ENCODE assay signal across 7 cellular contexts in the genomic region with DNA sequence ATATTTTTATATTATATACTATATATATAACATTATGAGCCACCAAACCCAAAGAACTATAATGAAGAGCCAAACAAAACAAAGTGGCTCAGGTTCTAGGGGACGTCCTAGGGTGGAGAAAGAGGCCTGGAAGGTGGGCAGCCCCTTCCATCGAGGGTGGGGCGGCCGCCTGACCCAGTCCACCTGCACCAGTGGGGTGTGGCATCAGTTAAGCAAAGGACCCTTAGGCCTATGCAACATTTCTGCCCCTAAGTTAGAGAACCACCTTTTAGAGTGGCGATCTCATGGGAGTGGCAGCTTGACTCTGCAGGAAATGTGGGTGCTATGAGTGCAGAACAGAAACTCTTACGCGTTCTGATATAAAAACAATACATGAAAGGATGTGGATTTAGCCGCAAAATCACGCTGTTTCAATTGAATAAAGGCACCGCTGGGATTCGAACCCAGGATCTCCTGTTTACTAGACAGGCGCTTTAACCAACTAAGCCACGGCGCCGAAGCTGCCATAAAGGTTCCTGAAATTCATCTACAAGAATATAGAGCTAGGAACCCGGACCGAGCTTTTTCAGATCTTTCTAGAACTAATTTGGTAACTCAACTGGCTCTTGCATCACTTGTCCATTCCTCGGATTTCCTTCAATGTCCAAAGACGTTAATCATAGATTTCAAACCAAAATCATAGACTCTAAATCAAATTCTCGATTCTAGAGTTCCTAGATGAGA. TPM values are rescaled to one million over a fixed set of nuclear protein-coding genes. Genes with fewer than 3 reads are reported as not detected.
DNase-seq lines count a peak whose midpoint lies in the region; ATAC-seq and TF ChIP-seq lines count a peak whose summit lies in the region.

No MANE protein-coding gene starts in this region.

- H2AFZ ChIP-seq in PC-9 = no peak overlapping the region

- no peaks in the 10 kb centered on the region; the same call in 1 of the 2 replicates for H3K4me1 ChIP-seq in PC-9 (replicated peaks; ENCODE audit: insufficient read depth)
- peaks cover 15% of the 10 kb centered on the region for H3K4me1 ChIP-seq in psoas muscle

- BruUV-seq in PC-9 (replicated peaks; lab: Mats Ljungman, UMichigan) = no TSS peak

- intact Hi-C loops in PC-9 (cut with micrococcal nuclease; ENCODE audit: unreplicated experiment) = loop anchor here (10.0 kb wide), 1 partner anchor 519 kb away; a partner anchor contains a TSS
- intact Hi-C loops in psoas muscle (cut with DNase I) = loop anchor here (2.0 to 5.0 kb wide), 3 partner anchors 21 to 89 kb away; a partner anchor contains a TSS

- POLR2A ChIA-PET in PC-9 (lab: Charles Lee; ENCODE audit: unreplicated experiment) = interaction anchor here (0.6 kb wide), 1 partner anchor 194 kb away, joined by 4 read pairs; no protein-coding TSS in a partner anchor

- H3K27me3 ChIP-seq in H7 (ENCODE audit: control insufficient read depth, insufficient read depth, low read length) (no peaks in the 10 kb centered on the region), PC-9 (ENCODE audit: insufficient read depth, low read depth) (no peaks in the 10 kb centered on the region), psoas muscle (ENCODE audit: insufficient read depth in 3 of 3, low read length in 2 of 3) (no peaks in the 10 kb centered on the region)

- no peaks in the 10 kb centered on the region for H3K9me3 ChIP-seq in PC-9 (ENCODE audit: insufficient read depth, low read depth)
- no peaks in the 10 kb centered on the region for H3K9me3 ChIP-seq in psoas muscle

- H3K27ac ChIP-seq in PC-9 (0 out of 2 replicates have a peak overlapping the region, but pooled peaks have one; percentile 26), psoas muscle (peak overlapping the region; percentile 78)

- H3K36me3 ChIP-seq in H7 (replicated peaks; ENCODE audit: control insufficient read depth, insufficient read depth, low read length) = peaks cover 28% of the 10 kb centered on the region
- H3K36me3 ChIP-seq in PC-9 (ENCODE audit: low read depth) = no peaks in the 10 kb centered on the region
- H3K36me3 ChIP-seq in psoas muscle (ENCODE audit: insufficient read depth in 1 of 2, low read depth in 1 of 2) = peaks cover 5 to 38% of the 10 kb centered on the region in 2 donors

- no peak for DNase-seq in H7
- DNase-seq in PC-9 = no peak
- peak; percentile 83 for DNase-seq in activated effector memory CD4-positive, alpha-beta T cell treated with anti-CD3 and anti-CD28 coated beads, Interleukin-2, amount 50 U/mL, for 16 hours
- peak; percentile 70 for DNase-seq in glomerular endothelial cell (ENCODE audit: extremely low read depth, low read depth, low spot score)
- DNase-seq in psoas muscle = peak in 1 of 2 donors; percentile 31
- DNase-seq in COR-L47 (lab: John Stamatoyannopoulos, UW) = no peak

- no peaks in the 10 kb centered on the region for H4K20me1 ChIP-seq in PC-9 (ENCODE audit: insufficient read depth)

- no peaks in the 10 kb centered on the region for H3K9me2 ChIP-seq in PC-9 (ENCODE audit: insufficient read depth)

- H3K4me3 ChIP-seq in H7 (ENCODE audit: insufficient read depth, low read depth, low read length) (peak overlapping the region; percentile 49), PC-9 (no peak overlapping the region), psoas muscle (peak overlapping the region; percentile 55)

- peaks cover 34% of the 10 kb centered on the region for H3F3A ChIP-seq in PC-9 (ENCODE audit: insufficient read depth, low read depth)

- 49 to 55% (median 50%) methylated on average over 20 of the region's 20 CpGs for WGBS in psoas muscle, 3 donors

- CTCF ChIA-PET in PC-9 (lab: Charles Lee) = no interaction called here

- no peak for TF ChIP-seq CTCF in PC-9 (conservative IDR thresholded peaks at IDR 0.05)
- no peak for TF ChIP-seq CTCF in psoas muscle (IDR thresholded peaks at IDR 0.05)

- no peaks in the 10 kb centered on the region for H3K79me2 ChIP-seq in PC-9 (ENCODE audit: low read depth)

- ATAC-seq in psoas muscle = no peak
- ATAC-seq in HG03520 (IDR thresholded peaks at IDR 0.05; ENCODE audit: unreplicated experiment) = no peak

- no peak overlapping the region for H3K4me2 ChIP-seq in PC-9

RNA-seq across cellular contexts. Expression of a gene that starts 15.6 kb away (rescaled TPM):
- 209 and 254 TPM in 2 replicates for total RNA-seq in H7 (2014; rRNA removed; shearing (Covaris generic))
- total RNA-seq in PC-9 (2021) (159 and 167 TPM in 2 replicates), glomerular endothelial cell (9.3 and 24.8 TPM in 2 replicates), psoas muscle (1 to 10 TPM in 1 of 4 donors, not detected in 3; 1.1 TPM)
- under 1 TPM in 1 of 3 donors, not detected in 2; 0.39 TPM for polyA plus RNA-seq in psoas muscle

RNA-seq across cellular contexts. Expression of a gene that starts 21.9 kb away (rescaled TPM):
- total RNA-seq in H7 (2014; rRNA removed; shearing (Covaris generic)) = 14.1 and 14.3 TPM in 2 replicates
- 28.1 and 41.2 TPM in 2 replicates for total RNA-seq in PC-9 (2021)
- total RNA-seq in glomerular endothelial cell = 10.5 and 23.4 TPM in 2 replicates
- total RNA-seq in psoas muscle = 10 to 100 TPM; 11.0 to 19.6 (median 13.7) TPM
- 1 to 10 TPM; 2.7 to 6.3 (median 4.6) TPM for polyA plus RNA-seq in psoas muscle

RNA-seq across cellular contexts. Expression of a gene that starts 23.1 kb away (rescaled TPM):
- total RNA-seq in H7 (2014; rRNA removed; shearing (Covaris generic)) = 101 and 122 TPM in 2 replicates
- 54.5 and 68.2 TPM in 2 replicates for total RNA-seq in PC-9 (2021)
- 18.7 and 34.3 TPM in 2 replicates for total RNA-seq in glomerular endothelial cell
- 10 to 100 TPM; 10.7 to 15.6 (median 13.3) TPM for total RNA-seq in psoas muscle
- polyA plus RNA-seq in psoas muscle = 10 to 100 TPM in 1 of 3 donors, 1 to 10 TPM in 2; 4.9 to 10.0 (median 7.5) TPM

RNA-seq across cellular contexts. Expression of a gene that starts 36.0 kb away (rescaled TPM):
- 9.9 and 10.7 TPM in 2 replicates for total RNA-seq in H7 (2014; rRNA removed; shearing (Covaris generic))
- total RNA-seq in PC-9 (2021) (6.4 and 8.0 TPM in 2 replicates), glomerular endothelial cell (12.4 and 14.3 TPM in 2 replicates), psoas muscle (10 to 100 TPM in 1 of 4 donors, 1 to 10 TPM in 3; 8.8 to 11.2 (median 9.7) TPM)
- polyA plus RNA-seq in psoas muscle = 10 to 100 TPM; 12.2 to 19.3 (median 13.7) TPM

RNA-seq across cellular contexts. Expression of a gene that starts 49.8 kb away (rescaled TPM):
- total RNA-seq in H7 (2014; rRNA removed; shearing (Covaris generic)) = 27.7 and 40.7 TPM in 2 replicates
- total RNA-seq in PC-9 (2021) (58.5 and 59.1 TPM in 2 replicates), glomerular endothelial cell (24.9 and 25.5 TPM in 2 replicates), psoas muscle (1 to 10 TPM; 1.2 to 4.7 (median 2.9) TPM)
- polyA plus RNA-seq in psoas muscle = 1 to 10 TPM; 1.5 to 1.9 (median 1.8) TPM

Comparison
In these comparisons a context has a peak if more than half of its experiments do, and no peak if none do; other contexts are left out.
1. DNase-seq: peak in activated effector memory CD4-positive, alpha-beta T cell treated with anti-CD3 and anti-CD28 coated beads, Interleukin-2, amount 50 U/mL, for 16 hours (single experiment) and glomerular endothelial cell (single experiment); none in H7 (single experiment), PC-9 (0 of 2) and COR-L47 (single experiment).